In the genomic region with DNA sequence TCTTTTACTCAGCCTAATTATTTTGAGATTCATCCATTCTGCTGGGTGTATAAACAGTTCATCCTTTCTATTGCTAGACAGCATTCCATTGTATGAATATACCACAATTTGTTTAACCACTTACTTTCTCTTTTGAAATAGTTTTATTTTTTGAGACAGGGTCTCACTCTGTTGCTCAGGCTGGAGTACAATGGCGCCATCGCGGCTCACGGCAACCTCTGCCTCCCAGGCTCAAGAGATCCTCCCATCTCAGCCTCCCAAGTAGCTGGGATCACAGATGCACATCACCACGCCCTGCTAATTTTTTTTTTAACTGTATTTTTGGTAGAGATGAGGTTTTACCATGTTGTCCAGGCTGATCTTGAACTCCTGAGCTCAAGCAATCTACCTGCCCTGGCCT, we compare ENCODE assay signal across 20 cellular contexts. TPM values are rescaled to one million over a fixed set of nuclear protein-coding genes. Genes with fewer than 3 reads are reported as not detected.
DNase-seq lines count a peak whose midpoint lies in the region; TF ChIP-seq lines count a peak whose summit lies in the region.
"Had no signal": no experiment of that assay in that cellular context is flagged by ENCODE, and none has a peak within 500 bp of the region (broad histone marks: within the 10 kb centered on the region; RNA-seq: fewer than 3 reads in every experiment).

No MANE protein-coding gene starts in this region.

- no peak overlapping the region for H4K8ac ChIP-seq in mesendoderm (ENCODE audit: low read depth, low read length)

- H3K4me1 ChIP-seq in MM.1S (ENCODE audit: low read length), result peaks cover 33% of the 10 kb centered on the region
- no peaks in the 10 kb centered on the region for H3K4me1 ChIP-seq in mesendoderm (ENCODE audit: control insufficient read depth, low read depth, low read length)
- H3K4me1 ChIP-seq: BLaER1, Caco-2 had no signal

- no peak overlapping the region for H3K27ac ChIP-seq in MM.1S (ENCODE audit: low read length)
- no peak overlapping the region for H3K27ac ChIP-seq in mesendoderm (ENCODE audit: low read depth, low read length)
- H3K27ac ChIP-seq: BLaER1, C4-2B, GM23248 had no signal

- H2BK120ac ChIP-seq in mesendoderm (ENCODE audit: low read depth, low read length), result no peak overlapping the region

- H3K9me2 ChIP-seq in MM.1S (replicated peaks; ENCODE audit: insufficient read depth, low read length), result no peaks in the 10 kb centered on the region

- H3K56ac ChIP-seq in mesendoderm (ENCODE audit: low read length), result no peak overlapping the region

- intact Hi-C loops in posterior vena cava (cut with DNase I), result loop anchor here in 1 of 2 donors (5.0 kb wide), 1 partner anchor 149 kb away; no protein-coding TSS in a partner anchor

- no peak overlapping the region for H3K18ac ChIP-seq in mesendoderm (ENCODE audit: low read length)

- no peak overlapping the region for H3K4ac ChIP-seq in mesendoderm (ENCODE audit: low read depth, low read length)

- WGBS in mesendoderm (ENCODE audit: extremely low coverage, insufficient coverage, low lambda C conversion rate), result no CpG with 5 or more reads among the region's 5 CpGs

- H3F3A ChIP-seq in MM.1S (ENCODE audit: insufficient read depth, low read length), result peaks cover 21% of the 10 kb centered on the region

- no peak overlapping the region for H2AFZ ChIP-seq in MM.1S (ENCODE audit: low read length)
- H2AFZ ChIP-seq: GM23248 had no signal

- H3K9ac ChIP-seq in MM.1S (ENCODE audit: low read length) (no peak overlapping the region), mesendoderm (ENCODE audit: low read length) (no peak overlapping the region)
- H3K9ac ChIP-seq: BLaER1, GM23248 had no signal

- H3K79me2 ChIP-seq in MM.1S (ENCODE audit: low read length), result peaks cover 54% of the 10 kb centered on the region
- H3K79me2 ChIP-seq in mesendoderm (ENCODE audit: control insufficient read depth, insufficient read depth, low read length), result no peaks in the 10 kb centered on the region

- no peaks in the 10 kb centered on the region for H3K79me1 ChIP-seq in mesendoderm (ENCODE audit: low read length)

- TF ChIP-seq CTCF in choroid plexus epithelial cell (conservative IDR thresholded peaks at IDR 0.05; ENCODE audit: low read depth, low read length) (no peak), MM.1S (IDR thresholded peaks at IDR 0.05; ENCODE audit: low read length) (no peak)

- H3K9me3 ChIP-seq in MM.1S (replicated peaks; ENCODE audit: insufficient read depth, low read length), result no peaks in the 10 kb centered on the region
- H3K9me3 ChIP-seq: BLaER1, Caco-2 had no signal

- H3K23ac ChIP-seq in mesendoderm (ENCODE audit: low read length), result no peak overlapping the region

- H2BK5ac ChIP-seq in mesendoderm (ENCODE audit: low read length), result no peak overlapping the region

- H3K4me3 ChIP-seq in choroid plexus epithelial cell (ENCODE audit: low read depth, low read length) (no peak overlapping the region), MM.1S (ENCODE audit: low read length) (no peak overlapping the region), mesendoderm (ENCODE audit: low read length) (no peak overlapping the region)
- H3K4me3 ChIP-seq: BLaER1, GM12878, GM23248 had no signal

- H2AK5ac ChIP-seq in mesendoderm (ENCODE audit: low read length), result no peak overlapping the region

- H4K5ac ChIP-seq in mesendoderm (ENCODE audit: low read length), result no peak overlapping the region

- H3K27me3 ChIP-seq in MM.1S (replicated peaks; ENCODE audit: insufficient read depth, low read length) (no peaks in the 10 kb centered on the region), mesendoderm (ENCODE audit: insufficient read depth, low read length, poor library complexity) (no peaks in the 10 kb centered on the region)
- H3K27me3 ChIP-seq: BLaER1 had no signal

- H4K20me1 ChIP-seq in MM.1S (ENCODE audit: insufficient read depth, low read length), result peaks cover 6% of the 10 kb centered on the region; the same call in 1 of the 2 replicates
- H4K20me1 ChIP-seq: BLaER1 had no signal

- H2BK15ac ChIP-seq in mesendoderm (replicated peaks; ENCODE audit: low read depth), result no peak overlapping the region

- H3K36me3 ChIP-seq in MM.1S (replicated peaks; ENCODE audit: insufficient read depth, low read length) (no peaks in the 10 kb centered on the region), mesendoderm (ENCODE audit: control insufficient read depth, insufficient read depth, low read length) (no peaks in the 10 kb centered on the region)

- no peak overlapping the region for H3K4me2 ChIP-seq in MM.1S (ENCODE audit: low read depth, low read length)
- no peak overlapping the region for H3K4me2 ChIP-seq in mesendoderm (ENCODE audit: low read length)
- H3K4me2 ChIP-seq: BLaER1 had no signal

- peak; percentile 4 for DNase-seq in AG08396 (ENCODE audit: low spot score)
- peak; percentile 6 for DNase-seq in EH (ENCODE audit: low read depth)
- DNase-seq in choroid plexus epithelial cell (ENCODE audit: low read depth), result peak; percentile 2
- DNase-seq in iris pigment epithelial cell (ENCODE audit: low read depth), result peak; percentile 5
- no peak for DNase-seq in MM.1S
- DNase-seq in mesendoderm, result no peak
- DNase-seq in posterior vena cava (ENCODE audit: low spot score), result no peak
- DNase-seq: Caco-2; CD4-positive, CD25-positive, alpha-beta regulatory T cell; CD8-positive, alpha-beta T cell; DMS153; DND-41; EL; GDM1; GM23248; H7; HCEC 1CT had no signal

RNA-seq across cellular contexts. Expression of a gene that starts 54.5 kb away (rescaled TPM):
- 8.7 TPM for polyA plus RNA-seq in mesendoderm (2013, experiment 1 of 2)
- polyA plus RNA-seq in mesendoderm (2013, experiment 2 of 2), result 10.3 TPM
- total RNA-seq in posterior vena cava, result 10 to 100 TPM; 11.7 to 13.9 TPM

RNA-seq across cellular contexts. Expression of a gene that starts 55.0 kb away (rescaled TPM):
- 56.1 TPM for polyA plus RNA-seq in mesendoderm (2013, experiment 1 of 2)
- 56.5 TPM for polyA plus RNA-seq in mesendoderm (2013, experiment 2 of 2)
- total RNA-seq in posterior vena cava, result 10 to 100 TPM; 29.3 to 31.5 TPM

Comparison
In these comparisons a context has a peak if more than half of its experiments do, and no peak if none do; other contexts are left out.
1. DNase-seq: peak in AG08396 (single experiment), EH (single experiment), choroid plexus epithelial cell (single experiment) and iris pigment epithelial cell (single experiment); none in MM.1S (single experiment), mesendoderm (single experiment) and posterior vena cava (single experiment).